11 cellular contexts compared by ENCODE assay signal in the genomic region with DNA sequence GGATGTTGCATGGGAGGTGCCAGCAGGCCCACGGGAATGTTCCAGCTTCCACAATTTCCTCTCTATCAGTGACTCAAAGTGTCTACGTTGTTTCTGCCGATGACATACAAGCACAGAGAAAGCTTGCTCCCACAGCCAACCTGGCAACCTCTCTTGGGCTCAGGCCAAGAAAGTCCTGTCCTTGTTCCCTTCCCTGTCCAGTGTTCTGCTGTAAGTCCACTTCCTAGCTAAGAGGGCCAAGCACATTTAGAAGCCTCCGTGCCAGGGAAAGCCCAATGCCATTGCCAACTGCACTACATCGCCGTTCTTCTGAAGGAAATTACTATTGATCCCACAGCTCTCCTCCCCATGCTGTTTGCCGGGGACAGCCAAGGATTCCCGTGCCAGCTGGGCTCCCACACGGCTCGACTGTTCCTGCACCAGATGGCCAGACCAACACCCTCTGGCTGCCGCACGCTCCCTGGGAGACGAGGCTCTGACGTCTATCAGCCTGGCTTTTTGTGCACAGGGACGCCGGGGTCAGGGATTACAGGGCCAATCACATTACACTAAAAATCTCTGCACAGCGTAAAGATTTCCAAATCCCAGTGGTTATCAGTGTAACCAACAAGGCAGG.
DNase-seq lines count a peak whose midpoint lies in the region; ATAC-seq and TF ChIP-seq lines count a peak whose summit lies in the region.
"Had no signal": no experiment of that assay in that cellular context is flagged by ENCODE, and none has a peak within 500 bp of the region (broad histone marks: within the 10 kb centered on the region; RNA-seq: fewer than 3 reads in every experiment).

No MANE protein-coding gene starts in this region.

- H3K36me3 ChIP-seq in colonic mucosa (no peaks in the 10 kb centered on the region), mucosa of descending colon (ENCODE audit: low read depth) (no peaks in the 10 kb centered on the region)

- H3K27me3 Mint-ChIP-seq in activated T-helper 1 cell treated with anti-CD3 and anti-CD28 coated beads, Interleukin-12 subunit alpha, Interleukin-12 subunit beta, Interleukin-2, Interleukin-4 antibody, amounts not matched to agents 30 ng/mL and 10 ng/mL and 1 ng/mL, durations not matched to agents 14 hours and 24 hours and 36 hours (ENCODE audit: insufficient read depth) = no peaks in the 10 kb centered on the region

- no peak overlapping the region for H3K27ac Mint-ChIP-seq in activated T-helper 1 cell treated with anti-CD3 and anti-CD28 coated beads, Interleukin-12 subunit alpha, Interleukin-12 subunit beta, Interleukin-2, Interleukin-4 antibody, amounts not matched to agents 30 ng/mL and 10 ng/mL and 1 ng/mL, durations not matched to agents 14 hours and 24 hours and 36 hours

- H3K9me3 Mint-ChIP-seq in activated T-helper 1 cell treated with anti-CD3 and anti-CD28 coated beads, Interleukin-12 subunit alpha, Interleukin-12 subunit beta, Interleukin-2, Interleukin-4 antibody, amounts not matched to agents 30 ng/mL and 10 ng/mL and 1 ng/mL, durations not matched to agents 14 hours and 24 hours and 36 hours = no peaks in the 10 kb centered on the region

- H3K4me1 Mint-ChIP-seq in activated T-helper 1 cell treated with anti-CD3 and anti-CD28 coated beads, Interleukin-12 subunit alpha, Interleukin-12 subunit beta, Interleukin-2, Interleukin-4 antibody, amounts not matched to agents 30 ng/mL and 10 ng/mL and 1 ng/mL, durations not matched to agents 14 hours and 24 hours and 36 hours (ENCODE audit: low read depth) = peaks cover 42% of the 10 kb centered on the region

- DNase-seq in Right ventricle myocardium inferior (ENCODE audit: missing footprints) (peak; percentile 84), cardiac septum (ENCODE audit: low spot score) (no peak), colonic mucosa (peak; percentile 32), mucosa of descending colon (peak; percentile 28 to 67 (median 43))
- no peak for DNase-seq in activated naive CD4-positive, alpha-beta T cell treated with anti-CD3 and anti-CD28 coated beads, Interleukin-2, amount 50 U/mL, for 16 hours
- DNase-seq in activated T-helper 1 cell treated with anti-CD3 and anti-CD28 coated beads, Interleukin-12 subunit alpha, Interleukin-12 subunit beta, Interleukin-2, Interleukin-4 antibody, amounts not matched to agents 30 ng/mL and 10 ng/mL and 1 ng/mL, durations not matched to agents 14 hours and 24 hours and 36 hours (ENCODE audit: low spot score) = no peak
- DNase-seq: activated CD4-positive, alpha-beta T cell treated with anti-CD3 and anti-CD28 coated beads for 1 hour; foreskin melanocyte had no signal

- no peaks in the 10 kb centered on the region for H3K36me3 Mint-ChIP-seq in activated T-helper 1 cell treated with anti-CD3 and anti-CD28 coated beads, Interleukin-12 subunit alpha, Interleukin-12 subunit beta, Interleukin-2, Interleukin-4 antibody, amounts not matched to agents 30 ng/mL and 10 ng/mL and 1 ng/mL, durations not matched to agents 14 hours and 24 hours and 36 hours (ENCODE audit: low read depth)

- peak overlapping the region; percentile 7 for H3K27ac ChIP-seq in colonic mucosa
- H3K27ac ChIP-seq: KMS-11 had no signal

- no peak overlapping the region for H3K9ac ChIP-seq in colonic mucosa (ENCODE audit: low read depth in 2 of 2, low read length in 2 of 2)
- H3K9ac ChIP-seq: KMS-11 had no signal

- H3K9me3 ChIP-seq in colonic mucosa (no peaks in the 10 kb centered on the region), mucosa of descending colon (no peaks in the 10 kb centered on the region)

- no peak for TF ChIP-seq CTCF in colonic mucosa (IDR thresholded peaks at IDR 0.05)
- no peak for TF ChIP-seq CTCF in mucosa of descending colon (IDR thresholded peaks at IDR 0.05)

- H3K4me1 ChIP-seq in colonic mucosa = no peaks in the 10 kb centered on the region
- no peaks in the 10 kb centered on the region for H3K4me1 ChIP-seq in mucosa of descending colon (ENCODE audit: low read depth)

- no peak overlapping the region for H3K4me3 Mint-ChIP-seq in activated T-helper 1 cell treated with anti-CD3 and anti-CD28 coated beads, Interleukin-12 subunit alpha, Interleukin-12 subunit beta, Interleukin-2, Interleukin-4 antibody, amounts not matched to agents 30 ng/mL and 10 ng/mL and 1 ng/mL, durations not matched to agents 14 hours and 24 hours and 36 hours

- peak; percentile 92 for ATAC-seq in Right ventricle myocardium inferior
- peak; percentile 71 for ATAC-seq in mucosa of descending colon
- no peak for ATAC-seq in HG03520 (IDR thresholded peaks at IDR 0.05; ENCODE audit: unreplicated experiment)
- ATAC-seq in GM21529 (IDR thresholded peaks at IDR 0.05; ENCODE audit: unreplicated experiment) = no peak

- H3K27me3 ChIP-seq in colonic mucosa = no peaks in the 10 kb centered on the region

- no peak overlapping the region for H3K4me3 ChIP-seq in colonic mucosa
- H3K4me3 ChIP-seq in mucosa of descending colon = no peak overlapping the region

- intact Hi-C loops in Right ventricle myocardium inferior (cut with DNase I) = loop anchor here (1.0 to 5.0 kb wide), 6 partner anchors 73 to 654 kb away; a partner anchor contains a TSS
- intact Hi-C loops in cardiac septum (cut with DNase I) = loop anchor here (5.0 to 10.0 kb wide), 4 partner anchors 56 to 651 kb away; no protein-coding TSS in a partner anchor
- intact Hi-C loops in colonic mucosa (cut with DNase I) = loop anchor here (5.0 to 10.0 kb wide), 2 partner anchors 271 to 449 kb away; no protein-coding TSS in a partner anchor
- intact Hi-C loops in mucosa of descending colon (cut with DNase I, micrococcal nuclease) = no loop called here
- intact Hi-C loops in activated T-helper 1 cell treated with anti-CD3 and anti-CD28 coated beads, Interleukin-12 subunit alpha, Interleukin-12 subunit beta, Interleukin-2, Interleukin-4 antibody, amounts not matched to agents 30 ng/mL and 10 ng/mL and 1 ng/mL, durations not matched to agents 14 hours and 24 hours and 36 hours (cut with micrococcal nuclease) = loop anchor here (1.0 to 10.0 kb wide), 5 partner anchors 39 to 451 kb away; no protein-coding TSS in a partner anchor

Comparison
In these comparisons a context has a peak if more than half of its experiments do, and no peak if none do; other contexts are left out.
1. DNase-seq: peak in Right ventricle myocardium inferior (single experiment), colonic mucosa (single experiment) and mucosa of descending colon (3 of 3); none in cardiac septum (single experiment), activated naive CD4-positive, alpha-beta T cell treated with anti-CD3 and anti-CD28 coated beads, Interleukin-2, amount 50 U/mL, for 16 hours (single experiment) and activated T-helper 1 cell treated with anti-CD3 and anti-CD28 coated beads, Interleukin-12 subunit alpha, Interleukin-12 subunit beta, Interleukin-2, Interleukin-4 antibody, amounts not matched to agents 30 ng/mL and 10 ng/mL and 1 ng/mL, durations not matched to agents 14 hours and 24 hours and 36 hours (single experiment).
2. ATAC-seq: peak in Right ventricle myocardium inferior (single experiment) and mucosa of descending colon (single experiment); none in HG03520 (single experiment) and GM21529 (single experiment).
3. intact Hi-C loops: an anchor here in Right ventricle myocardium inferior (1.0 to 5.0 kb wide), cardiac septum (5.0 to 10.0 kb wide), colonic mucosa (5.0 to 10.0 kb wide) and activated T-helper 1 cell treated with anti-CD3 and anti-CD28 coated beads, Interleukin-12 subunit alpha, Interleukin-12 subunit beta, Interleukin-2, Interleukin-4 antibody, amounts not matched to agents 30 ng/mL and 10 ng/mL and 1 ng/mL, durations not matched to agents 14 hours and 24 hours and 36 hours (1.0 to 10.0 kb wide); none called in mucosa of descending colon.